ENCODE assay signal across 10 cellular contexts in the genomic region with DNA sequence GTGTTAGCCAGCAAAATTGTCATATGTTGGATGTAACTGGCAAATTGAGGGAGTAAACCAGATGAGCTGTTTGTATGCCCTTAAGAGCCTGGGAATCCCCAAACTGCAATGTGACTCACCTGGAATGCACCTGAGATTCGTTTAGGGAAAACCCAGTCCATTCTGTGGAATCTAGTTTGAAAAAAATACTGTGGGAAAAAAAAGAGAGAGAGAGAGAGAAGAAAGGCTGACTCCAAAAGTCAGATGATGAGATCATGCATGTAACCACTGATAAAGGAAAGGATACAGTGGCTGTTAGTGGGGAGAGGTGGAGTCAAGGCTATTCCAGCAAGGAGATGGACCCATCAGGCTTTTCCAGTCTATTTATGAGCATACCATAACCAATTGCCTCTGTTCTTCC. TPM values are rescaled to one million over a fixed set of nuclear protein-coding genes. Genes with fewer than 3 reads are reported as not detected.
DNase-seq lines count a peak whose midpoint lies in the region; ATAC-seq and TF ChIP-seq lines count a peak whose summit lies in the region.
"Had no signal": no experiment of that assay in that cellular context is flagged by ENCODE, and none has a peak within 500 bp of the region (broad histone marks: within the 10 kb centered on the region; RNA-seq: fewer than 3 reads in every experiment).

No MANE protein-coding gene starts in this region.

- H3K27me3 ChIP-seq in ovary = no peaks in the 10 kb centered on the region

- peaks cover 5% of the 10 kb centered on the region for H3K36me3 Mint-ChIP-seq in activated naive CD8-positive, alpha-beta T cell treated with anti-CD3 and anti-CD28 coated beads, Interleukin-2, amount 50 U/mL, for 24 hours (ENCODE audit: low read depth)

- intact Hi-C loops in ovary (cut with DNase I) = no loop called here

- H3K4me1 ChIP-seq in ovary (ENCODE audit: insufficient read depth) = no peaks in the 10 kb centered on the region

- TF ChIP-seq EP300 in ovary (IDR thresholded peaks at IDR 0.05) = no peak

- H3K27me3 Mint-ChIP-seq in activated naive CD8-positive, alpha-beta T cell treated with anti-CD3 and anti-CD28 coated beads, Interleukin-2, amount 50 U/mL, for 24 hours = no peaks in the 10 kb centered on the region

- peaks cover 77% of the 10 kb centered on the region for H3K4me1 Mint-ChIP-seq in activated naive CD8-positive, alpha-beta T cell treated with anti-CD3 and anti-CD28 coated beads, Interleukin-2, amount 50 U/mL, for 24 hours

- H3K9me3 ChIP-seq in ovary = no peaks in the 10 kb centered on the region

- H3K27ac Mint-ChIP-seq in activated naive CD8-positive, alpha-beta T cell treated with anti-CD3 and anti-CD28 coated beads, Interleukin-2, amount 50 U/mL, for 24 hours = peak overlapping the region; percentile 82

- DNase-seq in EH (ENCODE audit: low read depth) (peak; percentile 48), kidney tubule cell (ENCODE audit: low spot score) (peak; percentile 94), ovary (no peak)
- no peak for DNase-seq in activated naive CD8-positive, alpha-beta T cell treated with anti-CD3 and anti-CD28 coated beads, Interleukin-2, amount 50 U/mL, for 24 hours
- DNase-seq: anterior cingulate cortex, foreskin melanocyte had no signal

- H3K9me3 Mint-ChIP-seq in activated naive CD8-positive, alpha-beta T cell treated with anti-CD3 and anti-CD28 coated beads, Interleukin-2, amount 50 U/mL, for 24 hours = no peaks in the 10 kb centered on the region

- no peaks in the 10 kb centered on the region for H3K36me3 ChIP-seq in ovary

- H3K4me3 Mint-ChIP-seq in activated naive CD8-positive, alpha-beta T cell treated with anti-CD3 and anti-CD28 coated beads, Interleukin-2, amount 50 U/mL, for 24 hours = peak overlapping the region; percentile 56

- no peak overlapping the region for H3K27ac ChIP-seq in ovary
- H3K27ac ChIP-seq: VCaP had no signal

- TF ChIP-seq CTCF in ovary (IDR thresholded peaks at IDR 0.05) = no peak

- WGBS in ovary, 3 donors = 20 to 25% (median 22%) methylated on average over 1 of the region's 1 CpG

- ATAC-seq in HG03354 (IDR thresholded peaks at IDR 0.05; ENCODE audit: poor library complexity, severe bottlenecking, unreplicated experiment) (peak; percentile 2), GM18868 (IDR thresholded peaks at IDR 0.05; ENCODE audit: unreplicated experiment) (no peak), GM19395 (IDR thresholded peaks at IDR 0.05; ENCODE audit: unreplicated experiment) (no peak)
- peak; percentile 26 for ATAC-seq in activated naive CD8-positive, alpha-beta T cell treated with anti-CD3 and anti-CD28 coated beads, Interleukin-2, amount 50 U/mL, for 24 hours

- TF ChIP-seq POLR2A in ovary (IDR thresholded peaks at IDR 0.05) = no peak

- no peak overlapping the region for H3K4me3 ChIP-seq in ovary

RNA-seq across cellular contexts. Expression of a gene that starts 48.5 kb away (rescaled TPM):
- 10 to 100 TPM in 4 of 7 donors, 1 to 10 TPM in 3; 7.9 to 22.3 (median 10.8) TPM for total RNA-seq in ovary
- 1 to 10 TPM; 2.2 to 6.1 TPM for polyA plus RNA-seq in ovary

Comparison
In these comparisons a context has a peak if more than half of its experiments do, and no peak if none do; other contexts are left out.
1. DNase-seq: peak in EH (single experiment) and kidney tubule cell (single experiment); none in activated naive CD8-positive, alpha-beta T cell treated with anti-CD3 and anti-CD28 coated beads, Interleukin-2, amount 50 U/mL, for 24 hours (single experiment) and ovary (0 of 5).
2. ATAC-seq: peak in HG03354 (single experiment) and activated naive CD8-positive, alpha-beta T cell treated with anti-CD3 and anti-CD28 coated beads, Interleukin-2, amount 50 U/mL, for 24 hours (single experiment); none in GM18868 (single experiment) and GM19395 (single experiment).